Comparison of ENCODE assay signal across 8 cellular contexts in genomic region chr14:34539407-34540180, GRCh38. TPM values are rescaled to one million over a fixed set of nuclear protein-coding genes. Genes with fewer than 3 reads are reported as not detected.
A peak's percentile ranks its signal among the peaks of the same experiment; 100 is the strongest.
DNase-seq lines count a peak whose midpoint lies in the region; ATAC-seq and TF ChIP-seq lines count a peak whose summit lies in the region.

TSS of gene EAPP (minus strand) at chr14:34539701. CDS start at chr14:34539628, 73 bp downstream.

- ATAC-seq in GM19351 (IDR thresholded peaks at IDR 0.05; ENCODE audit: unreplicated experiment) (peak; percentile 100), HG03558 (IDR thresholded peaks at IDR 0.05; ENCODE audit: extremely low read depth, unreplicated experiment) (peak; percentile 96)

- H3K27ac ChIP-seq in effector memory CD4-positive, alpha-beta T cell (ENCODE audit: insufficient read depth, low read length, poor library complexity, severe bottlenecking), result peak within 1 kb of the TSS; percentile 93

- DNase-seq in AG09309 (ENCODE audit: low read depth), result peak; percentile 87
- DNase-seq in activated CD4-positive, alpha-beta T cell treated with anti-CD3 and anti-CD28 coated beads, Interleukin-2, amount 50 U/mL, for 1 hour, result peak; percentile 92
- peak; percentile 92 to 95 (median 92) for DNase-seq in effector memory CD4-positive, alpha-beta T cell
- DNase-seq in mesenteric fat pad (ENCODE audit: low spot score), result peak; percentile 99
- DNase-seq in stimulated activated CD8-positive, alpha-beta memory T cell treated with anti-CD3 and anti-CD28 coated beads, Interleukin-15, amount 100 ng/mL, for 48 hours (ENCODE audit: low read depth in 2 of 2), result peak; percentile 91
- DNase-seq in NCI-H524 (lab: John Stamatoyannopoulos, UW), result no peak

- H3K36me3 ChIP-seq in effector memory CD4-positive, alpha-beta T cell (ENCODE audit: control insufficient read depth, insufficient read depth, low read length), result peaks cover 5% of the 10 kb centered on the region

- H3K27me3 ChIP-seq in effector memory CD4-positive, alpha-beta T cell (replicated peaks; ENCODE audit: control insufficient read depth, insufficient read depth, low read length, poor library complexity, severe bottlenecking), result no peaks in the 10 kb centered on the region

- peak; percentile 7 for TF ChIP-seq CTCF in AG09309 (IDR thresholded peaks at IDR 0.05; ENCODE audit: control insufficient read depth, insufficient read depth, low read depth, low read length, missing control alignments)

- H3K4me3 ChIP-seq in AG09309 (ENCODE audit: control insufficient read depth, low read depth, low read length), result peak within 1 kb of the TSS; percentile 74
- peak within 1 kb of the TSS; percentile 77 for H3K4me3 ChIP-seq in effector memory CD4-positive, alpha-beta T cell (ENCODE audit: insufficient read depth, low read depth, low read length, poor library complexity, severe bottlenecking)

- H3K4me1 ChIP-seq in effector memory CD4-positive, alpha-beta T cell (ENCODE audit: control insufficient read depth, insufficient read depth, low read length, poor library complexity, severe bottlenecking), result peaks cover 14% of the 10 kb centered on the region

- no peaks in the 10 kb centered on the region for H3K9me3 ChIP-seq in effector memory CD4-positive, alpha-beta T cell (ENCODE audit: control insufficient read depth, low read length)

RNA-seq across cellular contexts. Expression of gene EAPP, which starts in this region (rescaled TPM):
- 22.1 TPM for total RNA-seq in mesenteric fat pad

Comparison
In these comparisons a context has a peak if more than half of its experiments do, and no peak if none do; other contexts are left out.
1. DNase-seq: peak in AG09309 (single experiment), activated CD4-positive, alpha-beta T cell treated with anti-CD3 and anti-CD28 coated beads, Interleukin-2, amount 50 U/mL, for 1 hour (single experiment), effector memory CD4-positive, alpha-beta T cell (3 of 3), mesenteric fat pad (single experiment) and stimulated activated CD8-positive, alpha-beta memory T cell treated with anti-CD3 and anti-CD28 coated beads, Interleukin-15, amount 100 ng/mL, for 48 hours (2 of 2); none in NCI-H524 (0 of 2).